Comparison of ENCODE assay signal across 18 cellular contexts in the genomic region with DNA sequence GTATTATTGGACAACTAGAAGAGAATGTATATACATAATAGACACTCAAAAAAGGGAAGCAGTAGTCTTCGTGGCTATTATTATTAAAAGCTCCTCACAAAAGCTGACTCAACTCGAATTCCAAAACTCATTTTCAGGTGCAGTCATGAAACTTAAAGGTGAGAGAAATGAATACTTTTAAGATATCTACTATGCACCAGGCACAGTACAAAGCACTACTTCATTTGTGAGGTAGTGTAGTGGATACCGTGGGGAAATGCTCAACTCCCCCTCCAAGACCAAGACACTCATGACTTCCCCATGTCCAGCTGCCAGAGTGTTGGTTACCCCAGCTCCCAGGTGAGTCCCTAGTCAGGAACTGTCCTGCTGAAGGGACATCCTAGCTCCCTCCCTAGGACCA. TPM values are rescaled to one million over a fixed set of nuclear protein-coding genes. Genes with fewer than 3 reads are reported as not detected.
DNase-seq lines count a peak whose midpoint lies in the region; ATAC-seq and TF ChIP-seq lines count a peak whose summit lies in the region.
"Had no signal": no experiment of that assay in that cellular context is flagged by ENCODE, and none has a peak within 500 bp of the region (broad histone marks: within the 10 kb centered on the region; RNA-seq: fewer than 3 reads in every experiment).

No MANE protein-coding gene starts in this region.

- no TSS peak for BruUV-seq in Calu3 (replicated peaks; lab: Mats Ljungman, UMichigan)

- H3K27ac ChIP-seq in HUES48 (ENCODE audit: low read depth, low read length) (no peak overlapping the region), dorsolateral prefrontal cortex (peak overlapping the region in 8 of 59 donors; percentile 37 to 81 (median 56)), iPS-20b (ENCODE audit: low read length) (no peak overlapping the region)
- H3K27ac ChIP-seq: GM23248, Peyer's patch had no signal

- 0 out of 2 replicates have a peak, but pooled peaks cover 8% of the 10 kb centered on the region for H3K9me3 ChIP-seq in HUES48 (ENCODE audit: control insufficient read depth, insufficient read depth, low read length)
- no peaks in the 10 kb centered on the region; the same call in 1 of the 2 replicates for H3K9me3 ChIP-seq in iPS-20b (ENCODE audit: insufficient read depth, low read depth, low read length)
- H3K9me3 ChIP-seq: Peyer's patch had no signal

- H3K9ac ChIP-seq in HUES48 (ENCODE audit: low read depth, low read length): no peak overlapping the region
- peak overlapping the region; percentile 82; the same call in 1 of the 2 replicates for H3K9ac ChIP-seq in iPS-20b (ENCODE audit: low read depth, low read length)
- H3K9ac ChIP-seq: GM23248 had no signal

- no peaks in the 10 kb centered on the region for H3K4me1 Mint-ChIP-seq in Calu3 (ENCODE audit: low read depth, unreplicated experiment)

- CTCF ChIA-PET in Calu3 (lab: Charles Lee): no interaction called here

- DNase-seq in dorsolateral prefrontal cortex: no peak
- no peak for DNase-seq in NCI-H146 (lab: John Stamatoyannopoulos, UW)
- no peak for DNase-seq in Calu3
- DNase-seq in left ventricle myocardium superior: no peak
- DNase-seq: CD4-positive, alpha-beta memory T cell; DMS79 treated with DMSO at 0.1 percent for 48 hours; GM23248; HFFc6; NCI-H1436 treated with DMSO at 0.1 percent for 48 hours; NCI-H2081 treated with DMSO at 0.1 percent for 48 hours; NCI-H510A treated with DMSO at 0.1 percent for 48 hours; NCI-H82; Peyer's patch had no signal

- H3K36me3 ChIP-seq in HUES48 (ENCODE audit: control insufficient read depth, insufficient read depth, low read length) (no peaks in the 10 kb centered on the region), iPS-20b (ENCODE audit: insufficient read depth, low read depth, low read length) (no peaks in the 10 kb centered on the region)
- H3K36me3 ChIP-seq: Peyer's patch had no signal

- no peaks in the 10 kb centered on the region for H3K9me3 Mint-ChIP-seq in Calu3 (ENCODE audit: low read depth, unreplicated experiment)
- H3K9me3 Mint-ChIP-seq: HFFc6 had no signal

- intact Hi-C loops in dorsolateral prefrontal cortex (cut with DNase I) (loop anchor here in 1 of 2 donors (5.0 kb wide), 1 partner anchor 51 kb away; no protein-coding TSS in a partner anchor), Calu3 (cut with micrococcal nuclease; ENCODE audit: unreplicated experiment) (no loop called here), left ventricle myocardium superior (cut with micrococcal nuclease) (no loop called here)

- H3K4me3 ChIP-seq in HUES48 (ENCODE audit: low read depth, low read length) (peak overlapping the region; percentile 81), dorsolateral prefrontal cortex (peak overlapping the region in 54 of 59 donors; percentile 6 to 74 (median 59)), iPS-20b (ENCODE audit: low read length) (peak overlapping the region; percentile 97)
- H3K4me3 ChIP-seq: GM12878, GM23248, Peyer's patch had no signal

- no peaks in the 10 kb centered on the region for H3K36me3 Mint-ChIP-seq in Calu3 (ENCODE audit: insufficient read depth, unreplicated experiment)
- H3K36me3 Mint-ChIP-seq: CD4-positive, alpha-beta memory T cell had no signal

- no peak overlapping the region for H3K27ac Mint-ChIP-seq in Calu3 (ENCODE audit: unreplicated experiment)
- H3K27ac Mint-ChIP-seq: CD4-positive, alpha-beta memory T cell; HFFc6 had no signal

- peaks cover 67% of the 10 kb centered on the region for H3K4me1 ChIP-seq in HUES48 (ENCODE audit: control insufficient read depth, insufficient read depth, low read length)
- H3K4me1 ChIP-seq in iPS-20b (ENCODE audit: insufficient read depth, low read length): peaks cover 51% of the 10 kb centered on the region

- H3K4me3 Mint-ChIP-seq in Calu3 (ENCODE audit: low read depth, unreplicated experiment): no peak overlapping the region
- H3K4me3 Mint-ChIP-seq: CD4-positive, alpha-beta memory T cell; HFFc6 had no signal

- ATAC-seq in HG03378 (IDR thresholded peaks at IDR 0.05; ENCODE audit: unreplicated experiment): no peak
- ATAC-seq in left ventricle myocardium superior: no peak
- ATAC-seq: GM12878, Right ventricle myocardium inferior had no signal

- peaks cover 86% of the 10 kb centered on the region for H3K27me3 Mint-ChIP-seq in Calu3 (ENCODE audit: unreplicated experiment)

- TF ChIP-seq CTCF in dorsolateral prefrontal cortex (IDR thresholded peaks at IDR 0.05 in 54 of 56, conservative IDR thresholded peaks at IDR 0.05 in 2 of 56; ENCODE audit: low read depth in 1 of 56, partially characterized antibody in 56 of 56) (no peak), Calu3 (IDR thresholded peaks at IDR 0.05; ENCODE audit: unreplicated experiment) (no peak)

- H3K27me3 ChIP-seq in HUES48 (ENCODE audit: control insufficient read depth, insufficient read depth, low read length): peaks cover 24% of the 10 kb centered on the region
- H3K27me3 ChIP-seq in dorsolateral prefrontal cortex: peaks cover 0 to 68% (median 36%) of the 10 kb centered on the region in 45 donors
- H3K27me3 ChIP-seq in iPS-20b (ENCODE audit: insufficient read depth, low read length): peaks cover 47% of the 10 kb centered on the region

RNA-seq across cellular contexts. Expression of gene SYN3, which starts 2.1 kb away (rescaled TPM):
- total RNA-seq in dorsolateral prefrontal cortex (100 to 1,000 TPM in 81 of 120 experiments, 10 to 100 TPM in 39; 53.4 to 203 (median 115) TPM), Calu3 (2022) (not detected in 2 replicates), left ventricle myocardium superior (not detected)
- total RNA-seq: CD4-positive, alpha-beta memory T cell; GM12878; GM23248; Peyer's patch; Right ventricle myocardium inferior had no signal

Comparison
In these comparisons a context has a peak if more than half of its experiments do, and no peak if none do; other contexts are left out.
1. RNA of gene SYN3, which starts 2.1 kb away (total RNA-seq): 53.4 to 203 TPM in dorsolateral prefrontal cortex; not detected in left ventricle myocardium superior (single experiment) and not detected in Calu3; every median in the first group is over 10 times any median in the second.
2. Peak in every context shown above with its lines, with median percentiles within 50 percentile points of each other: H3K4me3 ChIP-seq.